ENCODE assay signal across 11 cellular contexts in the genomic region with DNA sequence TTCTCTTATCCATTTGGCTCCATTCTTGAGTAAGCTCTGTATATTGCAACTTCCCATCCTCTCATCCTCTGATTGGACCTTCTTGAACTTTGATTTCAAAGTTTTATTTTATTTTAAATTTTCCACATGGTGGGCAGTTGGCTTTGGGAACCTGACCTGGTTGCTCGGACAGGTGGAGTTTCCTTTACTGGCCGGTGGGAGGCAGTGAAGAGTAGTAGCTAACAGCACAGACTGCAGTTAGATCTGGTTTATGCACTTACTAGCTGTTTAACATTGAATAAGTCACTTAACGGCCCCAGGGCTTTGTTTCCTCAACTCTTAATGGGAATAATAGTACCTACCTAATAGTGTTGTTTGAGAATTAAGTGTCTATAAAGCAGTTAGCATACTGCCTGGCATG.
A peak's percentile ranks its signal among the peaks of the same experiment; 100 is the strongest.
DNase-seq lines count a peak whose midpoint lies in the region; ATAC-seq and TF ChIP-seq lines count a peak whose summit lies in the region.
"Had no signal": no experiment of that assay in that cellular context is flagged by ENCODE, and none has a peak within 500 bp of the region (broad histone marks: within the 10 kb centered on the region; RNA-seq: fewer than 3 reads in every experiment).

No MANE protein-coding gene starts in this region.

- no peaks in the 10 kb centered on the region for H3K36me3 Mint-ChIP-seq in endothelial cell (ENCODE audit: low read depth, unreplicated experiment)

- no peak overlapping the region for H3K4me3 Mint-ChIP-seq in endothelial cell (ENCODE audit: unreplicated experiment)
- H3K4me3 Mint-ChIP-seq: activated T-helper 1 cell treated with anti-CD3 and anti-CD28 coated beads, Interleukin-12 subunit alpha, Interleukin-12 subunit beta, Interleukin-2, Interleukin-4 antibody, amounts not matched to agents 30 ng/mL and 10 ng/mL and 1 ng/mL, durations not matched to agents 14 hours and 24 hours and 36 hours had no signal

- H3K27me3 Mint-ChIP-seq in endothelial cell (ENCODE audit: unreplicated experiment): no peaks in the 10 kb centered on the region

- ATAC-seq in omental fat pad (ENCODE audit: low FRiP score) (no peak), GM21515 (IDR thresholded peaks at IDR 0.05; ENCODE audit: unreplicated experiment) (no peak)

- H3K4me1 Mint-ChIP-seq in endothelial cell (ENCODE audit: unreplicated experiment): no peaks in the 10 kb centered on the region

- no peak overlapping the region for H3K4me3 ChIP-seq in retinal pigment epithelial cell (ENCODE audit: low read length)
- H3K4me3 ChIP-seq: SJSA1 had no signal

- H3K9me3 Mint-ChIP-seq in endothelial cell (ENCODE audit: unreplicated experiment): no peaks in the 10 kb centered on the region
- H3K9me3 Mint-ChIP-seq: activated T-helper 1 cell treated with anti-CD3 and anti-CD28 coated beads, Interleukin-12 subunit alpha, Interleukin-12 subunit beta, Interleukin-2, Interleukin-4 antibody, amounts not matched to agents 30 ng/mL and 10 ng/mL and 1 ng/mL, durations not matched to agents 14 hours and 24 hours and 36 hours had no signal

- peak; percentile 51 for DNase-seq in NCI-H748 (lab: John Stamatoyannopoulos, UW; ENCODE audit: unreplicated experiment)
- DNase-seq in NCI-H748 treated with DMSO at 0.1 percent for 48 hours (lab: John Stamatoyannopoulos, UW): no peak
- peak; percentile 14 for DNase-seq in NCI-H460 (ENCODE audit: extremely low read depth, low read depth)
- peak; percentile 12 for DNase-seq in endothelial cell (ENCODE audit: low spot score)
- no peak for DNase-seq in retinal pigment epithelial cell (ENCODE audit: low read depth)
- no peak for DNase-seq in occipital lobe (lab: John Stamatoyannopoulos, UW)
- no peak for DNase-seq in omental fat pad (ENCODE audit: low spot score)
- DNase-seq: AML-193 had no signal

- no peak overlapping the region for H3K27ac Mint-ChIP-seq in endothelial cell (ENCODE audit: unreplicated experiment)
- H3K27ac Mint-ChIP-seq: activated T-helper 1 cell treated with anti-CD3 and anti-CD28 coated beads, Interleukin-12 subunit alpha, Interleukin-12 subunit beta, Interleukin-2, Interleukin-4 antibody, amounts not matched to agents 30 ng/mL and 10 ng/mL and 1 ng/mL, durations not matched to agents 14 hours and 24 hours and 36 hours had no signal

- TF ChIP-seq CTCF in endothelial cell (IDR thresholded peaks at IDR 0.05; ENCODE audit: unreplicated experiment) (peak; percentile 61), retinal pigment epithelial cell (conservative IDR thresholded peaks at IDR 0.05; ENCODE audit: low read depth, low read length) (peak; percentile 54), omental fat pad (IDR thresholded peaks at IDR 0.05) (no peak)

Comparison
In these comparisons a context has a peak if more than half of its experiments do, and no peak if none do; other contexts are left out.
1. DNase-seq: peak in NCI-H748 (single experiment), NCI-H460 (single experiment) and endothelial cell (single experiment); none in NCI-H748 treated with DMSO at 0.1 percent for 48 hours (single experiment), retinal pigment epithelial cell (single experiment), occipital lobe (single experiment) and omental fat pad (single experiment).
2. CTCF ChIP-seq: peak in endothelial cell (single experiment) and retinal pigment epithelial cell (single experiment); none in omental fat pad (0 of 3).